Comparison of ENCODE assay signal across 9 cellular contexts in the genomic region with DNA sequence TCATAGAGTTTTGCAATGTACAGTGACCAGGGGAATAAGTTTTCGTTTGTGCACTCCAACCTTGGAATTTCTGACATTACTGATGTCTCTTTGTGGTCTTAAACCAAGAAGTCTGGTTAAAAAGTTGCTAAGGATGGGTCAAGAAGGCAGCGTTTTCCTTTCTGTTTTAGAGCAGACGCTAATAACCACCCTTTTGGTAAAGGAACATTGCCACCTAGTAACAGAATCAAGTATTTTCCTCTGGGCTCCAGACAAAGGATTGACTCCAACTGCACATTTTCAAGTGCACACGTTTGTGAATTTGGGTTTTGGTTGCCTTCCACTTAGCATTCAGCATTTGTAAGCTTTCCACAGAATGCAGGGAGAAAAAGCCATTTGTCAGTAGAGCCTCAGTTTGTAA. TPM values are rescaled to one million over a fixed set of nuclear protein-coding genes. Genes with fewer than 3 reads are reported as not detected.
DNase-seq lines count a peak whose midpoint lies in the region; ATAC-seq, FAIRE-seq and TF ChIP-seq lines count a peak whose summit lies in the region.
"Had no signal": no experiment of that assay in that cellular context is flagged by ENCODE, and none has a peak within 500 bp of the region (broad histone marks: within the 10 kb centered on the region; RNA-seq: fewer than 3 reads in every experiment).

No MANE protein-coding gene starts in this region.

- H3K27ac Mint-ChIP-seq in astrocyte (ENCODE audit: unreplicated experiment): no peak overlapping the region

- H3K36me3 ChIP-seq in astrocyte (ENCODE audit: insufficient read depth, low read length) (no peaks in the 10 kb centered on the region), Karpas-422 (ENCODE audit: insufficient read depth, low read length) (no peaks in the 10 kb centered on the region)

- H3K4me1 Mint-ChIP-seq in astrocyte (ENCODE audit: low read depth, unreplicated experiment): peaks cover 24% of the 10 kb centered on the region

- H4K20me1 ChIP-seq in astrocyte (ENCODE audit: insufficient read depth, low read length) (no peaks in the 10 kb centered on the region), Karpas-422 (ENCODE audit: insufficient read depth, low read depth, low read length) (no peaks in the 10 kb centered on the region)

- no peaks in the 10 kb centered on the region for H3K9me3 Mint-ChIP-seq in astrocyte (ENCODE audit: unreplicated experiment)

- H3K27me3 Mint-ChIP-seq in astrocyte (ENCODE audit: low read depth, unreplicated experiment): no peaks in the 10 kb centered on the region

- H3K9me3 ChIP-seq in astrocyte (ENCODE audit: insufficient read depth, low read depth, low read length) (no peaks in the 10 kb centered on the region), Karpas-422 (ENCODE audit: low read length) (no peaks in the 10 kb centered on the region)

- H3K4me2 ChIP-seq in astrocyte (ENCODE audit: low read length) (no peak overlapping the region), Karpas-422 (ENCODE audit: low read depth, low read length, poor library complexity, severe bottlenecking) (no peak overlapping the region)

- H3K36me3 Mint-ChIP-seq in astrocyte (ENCODE audit: low read depth, unreplicated experiment): no peaks in the 10 kb centered on the region

- DNase-seq in ELR (ENCODE audit: low read depth) (peak; percentile 25), HPDE6-E6E7 (ENCODE audit: extremely low spot score) (peak; percentile 32), astrocyte (ENCODE audit: low read depth) (peak; percentile 49), medulla oblongata (ENCODE audit: extremely low spot score) (peak; percentile 91), NCI-H446 treated with DMSO at 0.1 percent for 48 hours (lab: John Stamatoyannopoulos, UW) (no peak), NCI-H128 (lab: John Stamatoyannopoulos, UW; ENCODE audit: unreplicated experiment) (no peak), Karpas-422 (no peak)
- DNase-seq: left cardiac atrium had no signal

- H3K9me2 ChIP-seq in Karpas-422 (replicated peaks; ENCODE audit: insufficient read depth, low read length): no peaks in the 10 kb centered on the region

- no peak overlapping the region for H3K27ac ChIP-seq in astrocyte (ENCODE audit: low read depth, low read length)
- H3K27ac ChIP-seq in Karpas-422 (ENCODE audit: low read length): no peak overlapping the region

- ATAC-seq in HG03354 (IDR thresholded peaks at IDR 0.05; ENCODE audit: poor library complexity, severe bottlenecking, unreplicated experiment): no peak

- no peaks in the 10 kb centered on the region for H3K4me1 ChIP-seq in astrocyte (ENCODE audit: insufficient read depth, low read length)
- H3K4me1 ChIP-seq in Karpas-422 (ENCODE audit: low read length): no peaks in the 10 kb centered on the region

- H2AFZ ChIP-seq in astrocyte (ENCODE audit: low read depth, low read length) (peak overlapping the region; percentile 64), Karpas-422 (ENCODE audit: low read length) (no peak overlapping the region)

- FAIRE-seq in astrocyte (lab: Jason Lieb, UNC): peak; percentile 39

- H3K27me3 ChIP-seq in astrocyte (ENCODE audit: insufficient read depth, low read length) (no peaks in the 10 kb centered on the region), Karpas-422 (ENCODE audit: low read length) (no peaks in the 10 kb centered on the region)

- H3K4me3 ChIP-seq in astrocyte (ENCODE audit: insufficient read depth, low read depth, low read length) (no peak overlapping the region), Karpas-422 (ENCODE audit: low read length) (no peak overlapping the region)

- H3K79me2 ChIP-seq in astrocyte (ENCODE audit: insufficient read depth, low read length) (no peaks in the 10 kb centered on the region), Karpas-422 (ENCODE audit: low read length) (no peaks in the 10 kb centered on the region)

- H3K9ac ChIP-seq in astrocyte (ENCODE audit: low read length): no peak overlapping the region
- H3K9ac ChIP-seq in Karpas-422 (ENCODE audit: low read length): no peak overlapping the region

- no peak overlapping the region for H3K4me3 Mint-ChIP-seq in astrocyte (ENCODE audit: unreplicated experiment)

- TF ChIP-seq CTCF in astrocyte (IDR thresholded peaks at IDR 0.05; ENCODE audit: insufficient read depth, low read depth, low read length): peak; percentile 17

RNA-seq across cellular contexts. Expression of a gene that starts 22.2 kb away (rescaled TPM):
- 20.1 and 21.5 TPM in 2 replicates for total RNA-seq in astrocyte
- 29.4 and 38.2 TPM in 2 replicates for total RNA-seq in Karpas-422 (2014; rRNA removed; shearing (Covaris generic); ENCODE audit: low replicate concordance)

Comparison
In these comparisons a context has a peak if more than half of its experiments do, and no peak if none do; other contexts are left out.
1. DNase-seq: peak in ELR (single experiment), HPDE6-E6E7 (single experiment), astrocyte (single experiment) and medulla oblongata (single experiment); none in NCI-H446 treated with DMSO at 0.1 percent for 48 hours (single experiment), NCI-H128 (single experiment) and Karpas-422 (single experiment).